ENCODE assay signal across 20 cellular contexts in genomic region chr16:79982356-79982755, GRCh38.
"Had no signal": no experiment of that assay in that cellular context is flagged by ENCODE, and none has a peak within 500 bp of the region (broad histone marks: within the 10 kb centered on the region; RNA-seq: fewer than 3 reads in every experiment).

No MANE protein-coding gene starts in this region.

- H3K27me3 Mint-ChIP-seq: stimulated activated memory B cell treated with anti-CD40 and anti-IgM and Interleukin-4, amounts not matched to agents 10 μg/mL and 1 μg/mL and 100 μg/mL, for 72 hours had no signal

- DNase-seq: effector CD4-positive, alpha-beta T cell; heart left ventricle; kidney; left lung; mesenchymal stem cell; mucosa of descending colon; naive B cell; psoas muscle; right cardiac atrium; sigmoid colon; spleen; stimulated activated CD4-positive, alpha-beta T cell treated with anti-CD3 and anti-CD28 coated beads, Interleukin-4, amount 100 ng/mL, for 4 hours; stimulated activated naive CD8-positive, alpha-beta T cell treated with anti-CD3 and anti-CD28 coated beads, Interleukin-15, Interleukin-2, amounts not matched to agents 100 U/mL and 50 U/mL, for 24 hours; testis; tibial artery had no signal

- ATAC-seq: heart left ventricle; left lung; mucosa of descending colon; natural killer cell treated with Interleukin-12 subunit alpha and Interleukin-12 subunit beta and Interleukin-15 and Interleukin-18, amount 100 ng/mL, for 72 hours; psoas muscle; right cardiac atrium; stimulated activated memory B cell treated with anti-CD40 and anti-IgM and Interleukin-4, amounts not matched to agents 10 μg/mL and 1 μg/mL and 100 μg/mL, for 72 hours; stimulated activated naive CD8-positive, alpha-beta T cell treated with anti-CD3 and anti-CD28 coated beads, Interleukin-15, Interleukin-2, amounts not matched to agents 100 U/mL and 50 U/mL, for 24 hours had no signal

- H3K4me3 Mint-ChIP-seq: mesothelial cell of epicardium; naive B cell; natural killer cell treated with Interleukin-12 subunit alpha and Interleukin-12 subunit beta and Interleukin-15 and Interleukin-18, amount 100 ng/mL, for 72 hours; neural crest cell; stimulated activated memory B cell treated with anti-CD40 and anti-IgM and Interleukin-4, amounts not matched to agents 10 μg/mL and 1 μg/mL and 100 μg/mL, for 72 hours; type B pancreatic cell had no signal

- H3K27ac Mint-ChIP-seq: mesothelial cell of epicardium; naive B cell; natural killer cell treated with Interleukin-12 subunit alpha and Interleukin-12 subunit beta and Interleukin-15 and Interleukin-18, amount 100 ng/mL, for 72 hours; stimulated activated memory B cell treated with anti-CD40 and anti-IgM and Interleukin-4, amounts not matched to agents 10 μg/mL and 1 μg/mL and 100 μg/mL, for 72 hours; type B pancreatic cell had no signal

- H3K36me3 Mint-ChIP-seq: mesothelial cell of epicardium; naive B cell; natural killer cell treated with Interleukin-12 subunit alpha and Interleukin-12 subunit beta and Interleukin-15 and Interleukin-18, amount 100 ng/mL, for 72 hours; stimulated activated memory B cell treated with anti-CD40 and anti-IgM and Interleukin-4, amounts not matched to agents 10 μg/mL and 1 μg/mL and 100 μg/mL, for 72 hours; type B pancreatic cell had no signal

- H3K4me1 Mint-ChIP-seq: mesothelial cell of epicardium; naive B cell; stimulated activated memory B cell treated with anti-CD40 and anti-IgM and Interleukin-4, amounts not matched to agents 10 μg/mL and 1 μg/mL and 100 μg/mL, for 72 hours had no signal

- H3K9me3 Mint-ChIP-seq: mesothelial cell of epicardium; naive B cell; natural killer cell treated with Interleukin-12 subunit alpha and Interleukin-12 subunit beta and Interleukin-15 and Interleukin-18, amount 100 ng/mL, for 72 hours; neural crest cell; stimulated activated memory B cell treated with anti-CD40 and anti-IgM and Interleukin-4, amounts not matched to agents 10 μg/mL and 1 μg/mL and 100 μg/mL, for 72 hours; type B pancreatic cell had no signal
